In genomic region chr5:139666551-139666950, GRCh38 we compare ENCODE assay signal across 14 cellular contexts. TPM values are rescaled to one million over a fixed set of nuclear protein-coding genes. Genes with fewer than 3 reads are reported as not detected.
A peak's percentile ranks its signal among the peaks of the same experiment; 100 is the strongest.
DNase-seq lines count a peak whose midpoint lies in the region; ATAC-seq, FAIRE-seq and TF ChIP-seq lines count a peak whose summit lies in the region.
"Had no signal": no experiment of that assay in that cellular context is flagged by ENCODE, and none has a peak within 500 bp of the region (broad histone marks: within the 10 kb centered on the region; RNA-seq: fewer than 3 reads in every experiment).

No MANE protein-coding gene starts in this region.

- no peaks in the 10 kb centered on the region for H3K27me3 ChIP-seq in CD4-positive, alpha-beta T cell (ENCODE audit: control insufficient read depth, insufficient read depth, low read length)
- no peaks in the 10 kb centered on the region for H3K27me3 ChIP-seq in Loucy (ENCODE audit: insufficient read depth, low read length, poor library complexity, severe bottlenecking)
- H3K27me3 ChIP-seq in H1 (replicated peaks in 1 of 4; ENCODE audit: control insufficient read depth in 3 of 4, extremely low read depth in 1 of 4, insufficient read depth in 3 of 4, low read length in 3 of 4): no peaks in the 10 kb centered on the region
- H3K27me3 ChIP-seq in psoas muscle (ENCODE audit: insufficient read depth in 3 of 3, low read length in 2 of 3): no peaks in the 10 kb centered on the region
- H3K27me3 ChIP-seq: suprapubic skin had no signal

- H4K20me1 ChIP-seq in Loucy (ENCODE audit: insufficient read depth, low read length, poor library complexity, severe bottlenecking) (peaks cover 78% of the 10 kb centered on the region), H1 (replicated peaks in 1 of 2; ENCODE audit: control insufficient read depth in 1 of 2, insufficient read depth in 2 of 2, low read length in 2 of 2) (peaks cover 66 to 70% of the 10 kb centered on the region in 2 experiments)

- no peaks in the 10 kb centered on the region for H3K9me3 ChIP-seq in CD4-positive, alpha-beta T cell (ENCODE audit: control insufficient read depth, low read length)
- H3K9me3 ChIP-seq in Loucy (ENCODE audit: insufficient read depth, low read depth, low read length): no peaks in the 10 kb centered on the region
- H3K9me3 ChIP-seq in H1 (ENCODE audit: insufficient read depth in 2 of 2, low read depth in 1 of 2, low read length in 1 of 2): no peaks in the 10 kb centered on the region
- no peaks in the 10 kb centered on the region for H3K9me3 ChIP-seq in psoas muscle
- H3K9me3 ChIP-seq: suprapubic skin had no signal

- H3K23ac ChIP-seq in H1 (ENCODE audit: insufficient read length): no peak overlapping the region

- POLR2A ChIA-PET in CD4-positive, alpha-beta T cell (lab: Charles Lee): interaction anchor here (0.6 to 1.0 kb wide), 2 partner anchors 15 to 31 kb away, joined by 3 read pairs; no protein-coding TSS in a partner anchor
- POLR2A ChIA-PET in H1 (lab: Charles Lee; ENCODE audit: partially characterized antibody): interaction anchor here (1.0 to 2.5 kb wide), 6 partner anchors 11 to 32 kb away, joined by 3 to 13 read pairs (median 3); partner anchors contain the start of gene CXXC5

- peaks cover 40% of the 10 kb centered on the region for H3K4me1 Mint-ChIP-seq in CD4-positive, alpha-beta T cell (ENCODE audit: low read depth)

- no peak overlapping the region for H3K56ac ChIP-seq in H1 (replicated peaks; ENCODE audit: insufficient read length, low read depth, low read length)

- H3K79me2 ChIP-seq in Loucy (ENCODE audit: insufficient read depth, low read length) (peaks cover 91% of the 10 kb centered on the region), H1 (ENCODE audit: control insufficient read depth in 1 of 2, insufficient read depth in 2 of 2, low read length in 2 of 2) (peaks cover 20 to 96% of the 10 kb centered on the region in 2 experiments)

- no peak overlapping the region for H3K27ac ChIP-seq in CD4-positive, alpha-beta T cell (ENCODE audit: low read depth, low read length)
- H3K27ac ChIP-seq in H1 (ENCODE audit: low read depth, low read length): no peak overlapping the region
- peak overlapping the region; percentile 98 for H3K27ac ChIP-seq in psoas muscle

- H3K27me3 Mint-ChIP-seq in CD4-positive, alpha-beta T cell: no peaks in the 10 kb centered on the region

- H3K23me2 ChIP-seq in H1 (ENCODE audit: low read depth, low read length): no peaks in the 10 kb centered on the region; the same call in none of the 2 replicates

- CTCF ChIA-PET in CD4-positive, alpha-beta T cell (lab: Charles Lee): interaction anchor here (2.0 kb wide), 1 partner anchor 99 kb away, joined by 7 read pairs; no protein-coding TSS in a partner anchor
- CTCF ChIA-PET in H1 (lab: Charles Lee; ENCODE audit: partially characterized antibody): interaction anchor here (0.6 to 17.2 kb wide), 11 partner anchors 9 to 893 kb away, joined by 3 to 171 read pairs (median 6); no protein-coding TSS in a partner anchor

- H3K4me3 ChIP-seq in Loucy (ENCODE audit: low read length, poor library complexity, severe bottlenecking) (peak overlapping the region; percentile 70), H1 (ENCODE audit: extremely low read depth in 1 of 4, insufficient read depth in 2 of 4, low read depth in 3 of 4, low read length in 4 of 4) (no peak overlapping the region), psoas muscle (peak overlapping the region; percentile 51)
- H3K4me3 ChIP-seq: suprapubic skin had no signal

- H2BK12ac ChIP-seq in H1 (ENCODE audit: low read depth, low read length): no peak overlapping the region

- no peak overlapping the region for H3K27ac Mint-ChIP-seq in CD4-positive, alpha-beta T cell

- H3K4me2 ChIP-seq in Loucy (ENCODE audit: low read depth, low read length, poor library complexity, severe bottlenecking) (peak overlapping the region; percentile 98), H1 (ENCODE audit: insufficient read depth in 1 of 2, low read depth in 2 of 2, low read length in 2 of 2) (no peak overlapping the region)

- DNase-seq in CD4-positive, alpha-beta T cell: no peak
- DNase-seq in H1 (ENCODE audit: low read depth in 1 of 2, low spot score in 2 of 2) (no peak), psoas muscle (no peak), DMS153 (lab: John Stamatoyannopoulos, UW) (no peak), NCI-H2107 (lab: John Stamatoyannopoulos, UW) (no peak)
- no peak for DNase-seq in stimulated activated CD4-positive, alpha-beta T cell treated with anti-CD3 and anti-CD28 coated beads, Interleukin-1b, Interleukin-23, amount 100 ng/mL, for 48 hours
- DNase-seq: cerebellar nuclear complex, DMS 273 treated with DMSO at 0.1 percent for 48 hours, foreskin melanocyte, Karpas-422, midbrain had no signal

- H2AK5ac ChIP-seq in H1 (ENCODE audit: low read depth, low read length): 0 out of 2 replicates have a peak overlapping the region, but pooled peaks have one; percentile 16

- no peak for FAIRE-seq in H1 (lab: Jason Lieb, UNC)

- no peaks in the 10 kb centered on the region for H3K36me3 Mint-ChIP-seq in CD4-positive, alpha-beta T cell (ENCODE audit: low read depth)

- H2BK15ac ChIP-seq in H1 (ENCODE audit: low read length): 0 out of 2 replicates have a peak overlapping the region, but pooled peaks have one; percentile 53

- intact Hi-C loops in CD4-positive, alpha-beta T cell (cut with DNase I, micrococcal nuclease): no loop called here
- intact Hi-C loops in psoas muscle (cut with DNase I): no loop called here

- H4K8ac ChIP-seq in H1 (ENCODE audit: extremely low read depth, insufficient read depth, low read length): no peak overlapping the region

- H3K4me1 ChIP-seq in Loucy (ENCODE audit: insufficient read depth, low read length, poor library complexity, severe bottlenecking) (peaks cover 83% of the 10 kb centered on the region), H1 (replicated peaks in 1 of 4; ENCODE audit: control insufficient read depth in 3 of 4, insufficient read depth in 4 of 4, low read length in 3 of 4) (peaks cover 12 to 60% (median 47%) of the 10 kb centered on the region in 4 experiments), psoas muscle (peaks cover 97% of the 10 kb centered on the region)

- H2BK120ac ChIP-seq in H1 (replicated peaks; ENCODE audit: low read depth, low read length): no peak overlapping the region

- no peak for ATAC-seq in CD4-positive, alpha-beta T cell (ENCODE audit: poor library complexity)
- no peak for ATAC-seq in psoas muscle
- no peak for ATAC-seq in HG03139 (IDR thresholded peaks at IDR 0.05; ENCODE audit: unreplicated experiment)

- peak overlapping the region; percentile 79 for H3K4me3 Mint-ChIP-seq in CD4-positive, alpha-beta T cell

- H3F3A ChIP-seq in Loucy (ENCODE audit: low read depth): peaks cover 7% of the 10 kb centered on the region

- WGBS in H1 (ENCODE audit: extremely low coverage in 1 of 2, insufficient coverage in 1 of 2, insufficient read length in 1 of 2, insufficient replicate concordance in 2 of 2, low coverage in 1 of 2, low lambda C conversion rate in 2 of 2, missing lambda C conversion rate in 1 of 2), 2 experiments: 97% methylated on average over 7 of the region's 7 CpGs; no CpG with 5 or more reads in 1 of the 2 experiments
- 42 to 76% (median 47%) methylated on average over 7 of the region's 7 CpGs for WGBS in psoas muscle, 3 donors

- no peak for TF ChIP-seq CTCF in CD4-positive, alpha-beta T cell (IDR thresholded peaks at IDR 0.05)
- TF ChIP-seq CTCF in Loucy (conservative IDR thresholded peaks at IDR 0.05; ENCODE audit: low read length) (no peak), H1 (IDR thresholded peaks at IDR 0.05; ENCODE audit: control extremely low read depth in 1 of 3, insufficient read depth in 1 of 3, low read depth in 1 of 3, low read length in 3 of 3) (no peak), psoas muscle (IDR thresholded peaks at IDR 0.05) (no peak)

- H3K9me2 ChIP-seq in Loucy (replicated peaks; ENCODE audit: low read depth, low read length): no peaks in the 10 kb centered on the region

- no peak overlapping the region for H3K18ac ChIP-seq in H1 (ENCODE audit: extremely low read depth, low read length)

- H2AFZ ChIP-seq in Loucy (ENCODE audit: low read length) (no peak overlapping the region), H1 (ENCODE audit: low read length) (no peak overlapping the region)

- TF ChIP-seq EP300 in H1 (IDR thresholded peaks at IDR 0.05; ENCODE audit: borderline replicate concordance in 1 of 2, low read depth in 2 of 2, low read length in 2 of 2): no peak

- H2BK5ac ChIP-seq in H1 (ENCODE audit: low read depth, low read length): no peak overlapping the region

- H3K36me3 ChIP-seq in Loucy (ENCODE audit: insufficient read depth, low read length): peaks cover 22% of the 10 kb centered on the region; the same call in 1 of the 2 replicates
- H3K36me3 ChIP-seq in H1 (ENCODE audit: control insufficient read depth in 2 of 4, insufficient read depth in 4 of 4, low read length in 3 of 4): no peaks in the 10 kb centered on the region
- no peaks in the 10 kb centered on the region for H3K36me3 ChIP-seq in psoas muscle (ENCODE audit: insufficient read depth in 1 of 2, low read depth in 1 of 2)
- H3K36me3 ChIP-seq: suprapubic skin had no signal

- H4K5ac ChIP-seq in H1 (ENCODE audit: insufficient read length, low read depth, low read length): no peak overlapping the region

- H3K14ac ChIP-seq in H1 (ENCODE audit: insufficient read length): no peak overlapping the region

- H3K79me1 ChIP-seq in H1 (ENCODE audit: low read depth, low read length): peaks cover 26% of the 10 kb centered on the region

- no peak overlapping the region for H4K91ac ChIP-seq in H1 (replicated peaks; ENCODE audit: insufficient read length, low read length)

- no peak overlapping the region for H3K4ac ChIP-seq in H1 (replicated peaks; ENCODE audit: insufficient read length, low read depth, low read length)

- H2BK20ac ChIP-seq in H1 (ENCODE audit: low read length): no peak overlapping the region

- no peaks in the 10 kb centered on the region for H3K9me3 Mint-ChIP-seq in CD4-positive, alpha-beta T cell

- no peak for TF ChIP-seq POLR2A in H1 (IDR thresholded peaks at IDR 0.05; ENCODE audit: control extremely low read depth in 1 of 2, low read depth in 2 of 2, low read length in 2 of 2)

- TF ChIP-seq RAD21 in H1 (IDR thresholded peaks at IDR 0.05 in 1 of 2, conservative IDR thresholded peaks at IDR 0.05 in 1 of 2; ENCODE audit: low read depth in 2 of 2, low read length in 2 of 2): no peak

- no peak overlapping the region for H3K9ac ChIP-seq in Loucy (ENCODE audit: low read depth, low read length, poor library complexity, severe bottlenecking)
- H3K9ac ChIP-seq in H1 (replicated peaks in 1 of 4; ENCODE audit: extremely low read depth in 1 of 4, low read depth in 3 of 4, low read length in 3 of 4): no peak overlapping the region

RNA-seq across cellular contexts. Expression of gene CXXC5, which starts 18.4 kb away (rescaled TPM):
- total RNA-seq in CD4-positive, alpha-beta T cell: 1 to 10 TPM; 1.9 to 2.7 TPM
- total RNA-seq in H1 (2021; fragmentation: NEBNext Ultra II Directional; extraction: Animal tissue kit (Norgen Biotek cat#: 25700)): 74.0 and 78.3 TPM in 2 replicates
- polyA plus RNA-seq in H1 (2011; rRNA removed): 61.4 and 83.5 TPM in 2 replicates
- polyA plus RNA-seq in H1 (2011; cell fraction: cytosol; rRNA removed): 68.8 TPM
- polyA plus RNA-seq in H1 (2011; cell fraction: nucleus; rRNA removed): 52.7 TPM
- polyA plus RNA-seq in H1 (2012, experiment 1 of 2): 35.6 to 47.4 TPM (median 43.3 TPM) in 4 replicates
- polyA plus RNA-seq in H1 (2012, experiment 2 of 2): 56.6 TPM
- polyA plus RNA-seq in H1 (2013, experiment 1 of 2): 62.3 TPM
- 67.3 TPM for polyA plus RNA-seq in H1 (2013, experiment 2 of 2)
- 25.6 and 39.8 TPM in 2 replicates for polyA minus RNA-seq in H1 (2011; rRNA and poly(A)+ RNA removed)
- 50.7 TPM for polyA minus RNA-seq in H1 (2011; cell fraction: cytosol; rRNA and poly(A)+ RNA removed)
- 39.2 TPM for polyA minus RNA-seq in H1 (2011; cell fraction: nucleus; rRNA and poly(A)+ RNA removed)
- total RNA-seq in psoas muscle: 10 to 100 TPM; 31.9 to 88.3 (median 48.5) TPM
- 10 to 100 TPM; 24.5 to 48.5 (median 27.0) TPM for polyA plus RNA-seq in psoas muscle

Comparison
In these comparisons a context has a peak if more than half of its experiments do, and no peak if none do; other contexts are left out.
1. H3K4me3 ChIP-seq: peak in Loucy (single experiment) and psoas muscle (single experiment); none in H1 (0 of 4).
2. RNA of gene CXXC5, which starts 18.4 kb away (total RNA-seq): 74.0 to 78.3 TPM in H1 and 31.9 to 88.3 TPM in psoas muscle; 1.9 to 2.7 TPM in CD4-positive, alpha-beta T cell; every median in the first group is over 4 times any median in the second.